Comparison of ENCODE assay signal across 8 cellular contexts in the genomic region with DNA sequence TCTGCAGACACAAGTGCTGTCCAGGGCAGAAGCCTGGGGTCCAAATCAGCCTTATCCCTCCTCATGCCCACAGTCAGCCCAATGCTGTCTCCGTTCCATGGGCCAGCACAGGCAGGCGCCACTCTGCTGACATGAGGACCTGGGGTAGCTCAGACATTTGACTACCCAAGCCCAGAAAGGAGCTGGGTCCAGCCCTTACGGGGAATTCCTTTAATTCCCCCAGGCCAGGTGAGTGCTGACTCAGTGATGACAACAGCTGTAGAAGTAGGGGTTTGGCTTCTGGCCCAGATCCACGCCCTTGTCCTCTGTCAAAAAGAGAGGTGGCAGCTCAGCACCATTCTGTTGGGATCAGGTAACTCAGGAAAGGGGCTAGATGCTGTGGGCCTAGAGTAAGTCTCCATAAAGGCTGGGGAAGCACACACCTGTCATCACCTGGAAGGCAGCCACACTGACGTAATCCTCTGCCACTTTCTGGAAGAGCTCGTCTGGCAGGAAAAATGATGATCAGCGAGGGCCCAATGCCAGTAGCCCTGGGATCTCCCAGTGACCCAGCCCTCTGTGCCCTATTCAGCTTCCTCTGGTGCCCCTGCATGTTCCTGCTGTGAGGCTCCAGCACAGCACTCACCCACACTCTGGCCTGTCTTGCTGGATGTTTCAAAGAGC. TPM values are rescaled to one million over a fixed set of nuclear protein-coding genes. Genes with fewer than 3 reads are reported as not detected.
A peak's percentile ranks its signal among the peaks of the same experiment; 100 is the strongest.
DNase-seq lines count a peak whose midpoint lies in the region; ATAC-seq and TF ChIP-seq lines count a peak whose summit lies in the region.

No MANE protein-coding gene starts in this region.

- peaks cover 0 to 47% (median 20%) of the 10 kb centered on the region in 9 donors for H3K36me3 ChIP-seq in heart left ventricle
- peaks cover 35% of the 10 kb centered on the region for H3K36me3 ChIP-seq in RWPE2 (ENCODE audit: low read depth)
- H3K36me3 ChIP-seq in upper lobe of right lung = peaks cover 19% of the 10 kb centered on the region

- no peaks in the 10 kb centered on the region for H3K9me3 ChIP-seq in heart left ventricle
- H3K9me3 ChIP-seq in RWPE2 (ENCODE audit: severe bottlenecking) = no peaks in the 10 kb centered on the region
- no peaks in the 10 kb centered on the region for H3K9me3 ChIP-seq in upper lobe of right lung

- ATAC-seq in heart left ventricle = no peak
- no peak for ATAC-seq in left cardiac atrium
- ATAC-seq in RWPE2 (ENCODE audit: low read depth) = peak; percentile 71
- ATAC-seq in left lobe of liver = peak; percentile 68
- peak; percentile 39 for ATAC-seq in upper lobe of right lung
- ATAC-seq in HG03442 (IDR thresholded peaks at IDR 0.05; ENCODE audit: unreplicated experiment) = no peak
- ATAC-seq in HG03520 (IDR thresholded peaks at IDR 0.05; ENCODE audit: unreplicated experiment) = no peak

- H3K4me3 ChIP-seq in heart left ventricle = peak overlapping the region in 3 of 12 donors; percentile 90 to 99 (median 99)
- no peak overlapping the region for H3K4me3 ChIP-seq in RWPE2 (ENCODE audit: severe bottlenecking)
- no peak overlapping the region for H3K4me3 ChIP-seq in upper lobe of right lung

- intact Hi-C loops in heart left ventricle (cut with DNase I) = loop anchor here in 6 of 10 donors (5.0 to 10.0 kb wide), 4 partner anchors 169 to 189 kb away; a partner anchor contains a TSS
- intact Hi-C loops in left cardiac atrium (cut with DNase I) = loop anchor here in 1 of 2 donors (10.0 kb wide), 1 partner anchor 187 kb away; no protein-coding TSS in a partner anchor
- intact Hi-C loops in upper lobe of right lung (cut with DNase I) = no loop called here

- H3K27ac ChIP-seq in heart left ventricle (peak overlapping the region in 7 of 12 donors; percentile 60 to 93 (median 76)), RWPE2 (ENCODE audit: poor library complexity, severe bottlenecking) (peak overlapping the region; percentile 75), upper lobe of right lung (peak overlapping the region; percentile 73)

- TF ChIP-seq CTCF in heart left ventricle (IDR thresholded peaks at IDR 0.05) (no peak), RWPE2 (IDR thresholded peaks at IDR 0.05; ENCODE audit: poor library complexity, severe bottlenecking) (no peak), upper lobe of right lung (IDR thresholded peaks at IDR 0.05) (no peak)

- DNase-seq in heart left ventricle (peak in 1 of 5 donors; percentile 38), left cardiac atrium (no peak), RWPE2 (ENCODE audit: low spot score) (peak; percentile 96), left lobe of liver (ENCODE audit: low spot score) (peak; percentile 92), upper lobe of right lung (no peak), AG20443 (ENCODE audit: low spot score) (no peak)

- WGBS in heart left ventricle, 4 donors = 56 to 64% (median 62%) methylated on average over 7 of the region's 7 CpGs

- H3K4me1 ChIP-seq in heart left ventricle (peaks cover 0 to 76% (median 50%) of the 10 kb centered on the region in 12 donors), RWPE2 (ENCODE audit: insufficient read depth, poor library complexity, severe bottlenecking) (peaks cover 28% of the 10 kb centered on the region), upper lobe of right lung (peaks cover 60% of the 10 kb centered on the region)

- no peak for TF ChIP-seq POLR2A in heart left ventricle (IDR thresholded peaks at IDR 0.05)

- no peaks in the 10 kb centered on the region for H3K27me3 ChIP-seq in heart left ventricle
- H3K27me3 ChIP-seq in RWPE2 (ENCODE audit: insufficient read depth, poor library complexity, severe bottlenecking) = no peaks in the 10 kb centered on the region
- no peaks in the 10 kb centered on the region for H3K27me3 ChIP-seq in upper lobe of right lung

RNA-seq across cellular contexts. Expression of a gene that starts 1.9 kb away (rescaled TPM):
- total RNA-seq in heart left ventricle = 10 to 100 TPM; 11.6 to 27.5 (median 18.9) TPM
- polyA plus RNA-seq in heart left ventricle = 10 to 100 TPM; 23.8 to 28.3 TPM
- total RNA-seq in left cardiac atrium = 10 to 100 TPM; 18.8 to 20.1 TPM
- 15.3 TPM for total RNA-seq in left lobe of liver
- 36.3 TPM for total RNA-seq in upper lobe of right lung

RNA-seq across cellular contexts. Expression of a gene that starts 2.0 kb away (rescaled TPM):
- total RNA-seq in heart left ventricle (10 to 100 TPM; 30.3 to 80.6 (median 42.4) TPM), left cardiac atrium (10 to 100 TPM; 52.6 to 64.0 TPM), left lobe of liver (68.1 TPM), upper lobe of right lung (87.0 TPM)
- polyA plus RNA-seq in heart left ventricle = 100 to 1,000 TPM in 1 of 2 donors, 10 to 100 TPM in 1; 33.8 to 160 TPM

RNA-seq across cellular contexts. Expression of a gene that starts 10.1 kb away (rescaled TPM):
- total RNA-seq in heart left ventricle = 1 to 10 TPM in 8 of 9 donors, under 1 TPM in 1; 0.52 to 9.1 (median 3.1) TPM
- 1 to 10 TPM; 1.3 to 2.5 TPM for polyA plus RNA-seq in heart left ventricle
- total RNA-seq in left cardiac atrium = 1 to 10 TPM; 2.8 to 3.4 TPM
- total RNA-seq in left lobe of liver = 9.4 TPM
- 10.1 TPM for total RNA-seq in upper lobe of right lung

RNA-seq across cellular contexts. Expression of a gene that starts 49.8 kb away (rescaled TPM):
- 100 to 1,000 TPM in 3 of 9 donors, 10 to 100 TPM in 6; 50.2 to 155 (median 63.6) TPM for total RNA-seq in heart left ventricle
- polyA plus RNA-seq in heart left ventricle = 100 to 1,000 TPM in 1 of 2 donors, 10 to 100 TPM in 1; 43.3 to 313 TPM
- 10 to 100 TPM; 76.4 to 77.7 TPM for total RNA-seq in left cardiac atrium
- total RNA-seq in left lobe of liver = 162 TPM
- total RNA-seq in upper lobe of right lung = 117 TPM

RNA-seq across cellular contexts. Expression of a gene that starts 56.1 kb away (rescaled TPM):
- 10 to 100 TPM in 1 of 9 donors, 1 to 10 TPM in 8; 1.3 to 10.7 (median 2.9) TPM for total RNA-seq in heart left ventricle
- polyA plus RNA-seq in heart left ventricle = 1 to 10 TPM; 3.7 to 4.9 TPM
- 1 to 10 TPM; 3.7 to 4.7 TPM for total RNA-seq in left cardiac atrium
- total RNA-seq in left lobe of liver = 34.6 TPM
- 17.5 TPM for total RNA-seq in upper lobe of right lung

Comparison
In these comparisons a context has a peak if more than half of its experiments do, and no peak if none do; other contexts are left out.
1. ATAC-seq: peak in RWPE2 (single experiment), left lobe of liver (single experiment) and upper lobe of right lung (single experiment); none in heart left ventricle (0 of 4), left cardiac atrium (0 of 2), HG03442 (single experiment) and HG03520 (single experiment).
2. DNase-seq: peak in RWPE2 (single experiment) and left lobe of liver (single experiment); none in left cardiac atrium (single experiment), upper lobe of right lung (single experiment) and AG20443 (single experiment).
3. Peak in every context shown above with its lines, with median percentiles within 50 percentile points of each other: H3K27ac ChIP-seq.